In genomic region chr11:12182650-12183511, GRCh38 we compare ENCODE assay signal across 9 cellular contexts.
DNase-seq lines count a peak whose midpoint lies in the region; ATAC-seq, FAIRE-seq and TF ChIP-seq lines count a peak whose summit lies in the region.
"Had no signal": no experiment of that assay in that cellular context is flagged by ENCODE, and none has a peak within 500 bp of the region (broad histone marks: within the 10 kb centered on the region; RNA-seq: fewer than 3 reads in every experiment).

No MANE protein-coding gene starts in this region.

- H3K9me3 Mint-ChIP-seq in activated naive CD4-positive, alpha-beta T cell treated with anti-CD3 and anti-CD28 coated beads, Interleukin-2, amount 10 ng/mL, durations not matched to agents 7 days and 5 days = no peaks in the 10 kb centered on the region

- FAIRE-seq in H54 (lab: Jason Lieb, UNC) = peak; percentile 74

- peaks cover 53% of the 10 kb centered on the region for H3K4me1 ChIP-seq in RWPE2 (ENCODE audit: insufficient read depth, poor library complexity, severe bottlenecking)
- peaks cover 0 to 78% (median 63%) of the 10 kb centered on the region in 4 donors for H3K4me1 ChIP-seq in sigmoid colon

- H3K27ac Mint-ChIP-seq in activated naive CD4-positive, alpha-beta T cell treated with anti-CD3 and anti-CD28 coated beads, Interleukin-2, amount 10 ng/mL, durations not matched to agents 7 days and 5 days = no peak overlapping the region

- H3K9me3 ChIP-seq in RWPE2 (ENCODE audit: severe bottlenecking) (no peaks in the 10 kb centered on the region), sigmoid colon (no peaks in the 10 kb centered on the region)

- DNase-seq in H54 (ENCODE audit: insufficient read length, low spot score) (peak; percentile 62), RWPE2 (ENCODE audit: low spot score) (peak; percentile 94), fibroblast of the aortic adventitia (ENCODE audit: low read depth) (peak; percentile 99), sigmoid colon (no peak), C1 segment of cervical spinal cord (lab: John Stamatoyannopoulos, UW) (no peak)
- no peak for DNase-seq in stimulated activated naive CD4-positive, alpha-beta T cell treated with Interleukin-2 at 50 U/mL for 16 hours (lab: John Stamatoyannopoulos, UW)
- DNase-seq in activated naive CD4-positive, alpha-beta T cell treated with anti-CD3 and anti-CD28 coated beads, Interleukin-2, amount 10 ng/mL, durations not matched to agents 7 days and 5 days = no peak

- TF ChIP-seq POLR2A in H54 (IDR thresholded peaks at IDR 0.05; ENCODE audit: low read depth, low read length) (no peak), sigmoid colon (IDR thresholded peaks at IDR 0.05) (no peak)

- no peak for TF ChIP-seq CTCF in RWPE2 (IDR thresholded peaks at IDR 0.05; ENCODE audit: poor library complexity, severe bottlenecking)
- TF ChIP-seq CTCF in fibroblast of the aortic adventitia (IDR thresholded peaks at IDR 0.05; ENCODE audit: insufficient read depth, low read length) = no peak
- no peak for TF ChIP-seq CTCF in sigmoid colon (IDR thresholded peaks at IDR 0.05)

- ATAC-seq in RWPE2 (ENCODE audit: low read depth) (peak; percentile 94), HG03095 (IDR thresholded peaks at IDR 0.05; ENCODE audit: unreplicated experiment) (no peak)

- H3K4me3 ChIP-seq in RWPE2 (ENCODE audit: severe bottlenecking) (no peak overlapping the region), fibroblast of the aortic adventitia (ENCODE audit: low read depth, low read length) (no peak overlapping the region), sigmoid colon (no peak overlapping the region)

- H3K4me3 Mint-ChIP-seq in activated naive CD4-positive, alpha-beta T cell treated with anti-CD3 and anti-CD28 coated beads, Interleukin-2, amount 10 ng/mL, durations not matched to agents 7 days and 5 days = no peak overlapping the region

- CTCF ChIA-PET in activated naive CD4-positive, alpha-beta T cell treated with anti-CD3 and anti-CD28 coated beads, Interleukin-2, amount 10 ng/mL, durations not matched to agents 7 days and 5 days (lab: Charles Lee) = interaction anchor here (0.5 to 1.6 kb wide), 2 partner anchors 11 to 54 kb away, joined by 3 read pairs; no protein-coding TSS in a partner anchor

- intact Hi-C loops in sigmoid colon (cut with DNase I) = no loop called here

- H3K4me1 Mint-ChIP-seq in activated naive CD4-positive, alpha-beta T cell treated with anti-CD3 and anti-CD28 coated beads, Interleukin-2, amount 10 ng/mL, durations not matched to agents 7 days and 5 days = peaks cover 25% of the 10 kb centered on the region

- peaks cover 48% of the 10 kb centered on the region for H3K36me3 ChIP-seq in RWPE2 (ENCODE audit: low read depth)
- H3K36me3 ChIP-seq in sigmoid colon = no peaks in the 10 kb centered on the region

- peak overlapping the region; percentile 99 for H3K27ac ChIP-seq in RWPE2 (ENCODE audit: poor library complexity, severe bottlenecking)
- H3K27ac ChIP-seq in sigmoid colon = peak overlapping the region; percentile 61 to 82 (median 79)
- H3K27ac ChIP-seq: VCaP had no signal

- WGBS in sigmoid colon, 2 donors = 81 to 82% methylated on average over 12 of the region's 12 CpGs

- H3K27me3 Mint-ChIP-seq in activated naive CD4-positive, alpha-beta T cell treated with anti-CD3 and anti-CD28 coated beads, Interleukin-2, amount 10 ng/mL, durations not matched to agents 7 days and 5 days = no peaks in the 10 kb centered on the region

- TF ChIP-seq EP300 in sigmoid colon (IDR thresholded peaks at IDR 0.05) = no peak

- peaks cover 1% of the 10 kb centered on the region for H3K36me3 Mint-ChIP-seq in activated naive CD4-positive, alpha-beta T cell treated with anti-CD3 and anti-CD28 coated beads, Interleukin-2, amount 10 ng/mL, durations not matched to agents 7 days and 5 days

- H3K27me3 ChIP-seq in RWPE2 (ENCODE audit: insufficient read depth, poor library complexity, severe bottlenecking) = no peaks in the 10 kb centered on the region
- no peaks in the 10 kb centered on the region for H3K27me3 ChIP-seq in sigmoid colon

Comparison
In these comparisons a context has a peak if more than half of its experiments do, and no peak if none do; other contexts are left out.
1. DNase-seq: peak in H54 (single experiment), RWPE2 (single experiment) and fibroblast of the aortic adventitia (single experiment); none in sigmoid colon (single experiment), stimulated activated naive CD4-positive, alpha-beta T cell treated with Interleukin-2 at 50 U/mL for 16 hours (single experiment), activated naive CD4-positive, alpha-beta T cell treated with anti-CD3 and anti-CD28 coated beads, Interleukin-2, amount 10 ng/mL, durations not matched to agents 7 days and 5 days (single experiment) and C1 segment of cervical spinal cord (0 of 14).